Comparison of ENCODE assay signal across 8 cellular contexts in the genomic region with DNA sequence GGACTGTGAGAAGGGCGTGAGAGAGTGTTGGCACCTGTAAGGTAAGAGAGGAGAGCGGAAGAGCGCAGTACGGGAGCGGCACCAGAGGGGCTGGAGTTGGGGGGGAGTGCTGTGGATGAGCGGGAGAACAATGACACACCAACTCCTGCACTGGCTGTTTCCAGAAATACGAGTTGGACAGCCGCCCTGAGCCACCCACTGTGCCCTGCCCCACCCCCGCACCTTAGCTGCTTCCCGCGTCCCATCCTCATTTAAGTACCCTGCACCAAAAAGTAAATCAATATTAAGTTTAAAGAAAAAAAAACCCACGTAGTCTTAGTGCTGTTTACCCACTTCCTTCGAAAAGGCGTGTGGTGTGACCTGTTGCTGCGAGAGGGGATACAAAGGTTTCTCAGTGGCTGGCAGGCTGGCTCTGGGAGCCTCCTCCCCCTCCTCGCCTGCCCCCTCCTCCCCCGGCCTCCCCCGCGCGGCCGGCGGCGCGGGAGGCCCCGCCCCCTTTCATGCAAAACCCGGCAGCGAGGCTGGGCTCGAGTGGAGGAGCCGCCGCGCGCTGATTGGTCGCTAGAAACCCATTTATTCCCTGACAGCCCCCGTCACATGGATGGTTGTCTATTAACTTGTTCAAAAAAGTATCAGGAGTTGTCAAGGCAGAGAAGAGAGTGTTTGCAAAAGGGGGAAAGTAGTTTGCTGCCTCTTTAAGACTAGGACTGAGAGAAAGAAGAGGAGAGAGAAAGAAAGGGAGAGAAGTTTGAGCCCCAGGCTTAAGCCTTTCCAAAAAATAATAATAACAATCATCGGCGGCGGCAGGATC. TPM values are rescaled to one million over a fixed set of nuclear protein-coding genes. Genes with fewer than 3 reads are reported as not detected.
A peak's percentile ranks its signal among the peaks of the same experiment; 100 is the strongest.
DNase-seq lines count a peak whose midpoint lies in the region; ATAC-seq, FAIRE-seq and TF ChIP-seq lines count a peak whose summit lies in the region.

A gene (plus strand): TSS at position 601 of the 811 bp plus-strand sequence. CDS start 436 bp downstream, outside the sequence.

- H3K4me1 ChIP-seq in lung (ENCODE audit: control insufficient read depth in 2 of 2, insufficient read depth in 2 of 2, low read length in 2 of 2) (peaks cover 0 to 15% of the 10 kb centered on the region in 2 donors), testis (peaks cover 8% of the 10 kb centered on the region)

- WGBS in lung, 2 donors, result 3% methylated on average over 33 to 37 of the region's 37 CpGs
- WGBS in testis, 2 donors, result 3% methylated on average over 27 to 37 of the region's 37 CpGs

- peak; percentile 61 for FAIRE-seq in GM12891 (lab: Jason Lieb, UNC)

- DNase-seq in GM12891 (ENCODE audit: insufficient read length, low spot score) (peak; percentile 57), LNCaP clone FGC (ENCODE audit: low read depth) (peak; percentile 26), RPMI8226 (peak; percentile 72), lung (ENCODE audit: low spot score) (peak; percentile 66), testis (peak; percentile 83)
- peak; percentile 1 for DNase-seq in effector CD8-positive, alpha-beta T cell (lab: John Stamatoyannopoulos, UW)
- DNase-seq in NK-92 treated with Interleukin-12 subunit alpha and Interleukin-12 subunit beta, amount 100 ng/mL, for 24 hours (lab: John Stamatoyannopoulos, UW), result no peak

- peaks cover 21% of the 10 kb centered on the region for H3K27me3 ChIP-seq in lung (ENCODE audit: control insufficient read depth, insufficient read depth)
- no peaks in the 10 kb centered on the region for H3K27me3 ChIP-seq in testis

- TF ChIP-seq CTCF in LNCaP clone FGC (IDR thresholded peaks at IDR 0.05; ENCODE audit: control insufficient read depth, extremely low read depth, insufficient read depth) (no peak), lung (IDR thresholded peaks at IDR 0.05; ENCODE audit: control extremely low read depth, extremely low read depth) (no peak), testis (IDR thresholded peaks at IDR 0.05) (no peak)

- ATAC-seq in lung (ENCODE audit: insufficient read depth, low FRiP score) (peak; percentile 54), HG03159 (IDR thresholded peaks at IDR 0.05; ENCODE audit: unreplicated experiment) (no peak)

- H3K36me3 ChIP-seq in lung (ENCODE audit: control insufficient read depth in 2 of 2, insufficient read depth in 2 of 2, low read length in 2 of 2), result no peaks in the 10 kb centered on the region
- H3K36me3 ChIP-seq in testis (ENCODE audit: low read depth, missing control alignments), result no peaks in the 10 kb centered on the region

- intact Hi-C loops in testis (cut with DNase I; ENCODE audit: low total_unique reads), result loop anchor here (10.0 kb wide), 1 partner anchor 973 kb away; no protein-coding TSS in a partner anchor

- H3K9me3 ChIP-seq in lung (ENCODE audit: control insufficient read depth in 2 of 2, insufficient read depth in 1 of 2, low read length in 1 of 2), result peaks cover 0 to 10% of the 10 kb centered on the region in 2 donors
- no peaks in the 10 kb centered on the region for H3K9me3 ChIP-seq in testis

- H3K27ac ChIP-seq in lung (ENCODE audit: low read depth in 1 of 2, low read length in 1 of 2), result no peak within 1 kb of the TSS
- no peak within 1 kb of the TSS for H3K27ac ChIP-seq in testis

- TF ChIP-seq POLR2A in GM12891 (IDR thresholded peaks at IDR 0.05; ENCODE audit: low read depth, low read length), result no peak
- TF ChIP-seq POLR2A in testis (IDR thresholded peaks at IDR 0.05), result no peak

- H3K4me3 ChIP-seq in LNCaP clone FGC (ENCODE audit: low read depth, low read length) (peak within 1 kb of the TSS; percentile 38), lung (no peak within 1 kb of the TSS), testis (peak within 1 kb of the TSS; percentile 31 to 53)

TF ChIP-seq in GM12891, 5 proteins besides CTCF, POLR2A, EP300 and RAD21:
- TF ChIP-seq POLR2AphosphoS5 (IDR thresholded peaks at IDR 0.05; ENCODE audit: low read depth, low read length) (no peak), PAX5 (IDR thresholded peaks at IDR 0.05; ENCODE audit: insufficient read depth, low read length, severe bottlenecking) (no peak), TAF1 (IDR thresholded peaks at IDR 0.05; ENCODE audit: low read depth, low read length) (no peak), SPI1 (IDR thresholded peaks at IDR 0.05; ENCODE audit: low read depth, low read length) (no peak)

RNA-seq across cellular contexts. Expression of the gene that starts here (rescaled TPM):
- 0.03 TPM for polyA plus RNA-seq in GM12891 (2012; ENCODE audit: low read depth, missing spikeins)
- total RNA-seq in lung, result 10 to 100 TPM in 1 of 2 donors, 1 to 10 TPM in 1; 8.7 to 16.4 TPM
- polyA plus RNA-seq in lung, result 1 to 10 TPM; 4.4 to 5.8 TPM
- total RNA-seq in testis, result 1 to 10 TPM; 5.1 to 7.8 TPM
- polyA plus RNA-seq in testis (ENCODE audit: insufficient read depth, low read depth, low replicate concordance), result 7.2 TPM
